16 cellular contexts compared by ENCODE assay signal in the genomic region with DNA sequence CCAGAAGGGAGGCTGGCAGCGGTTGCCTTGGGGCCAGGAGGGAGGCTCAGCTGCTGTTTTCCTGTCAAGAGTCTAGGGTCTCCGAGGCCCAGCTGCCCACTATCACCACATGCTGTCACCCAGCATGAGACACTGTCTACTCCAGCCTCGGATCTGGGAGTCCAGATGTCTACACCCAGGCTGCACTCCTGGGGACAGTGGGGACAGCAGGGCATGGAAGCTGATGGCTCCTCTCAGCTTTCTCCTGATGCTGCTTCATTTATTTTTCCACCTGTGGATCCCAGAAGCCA.
DNase-seq lines count a peak whose midpoint lies in the region; ATAC-seq lines count a peak whose summit lies in the region.
"Had no signal": no experiment of that assay in that cellular context is flagged by ENCODE, and none has a peak within 500 bp of the region (broad histone marks: within the 10 kb centered on the region; RNA-seq: fewer than 3 reads in every experiment).

No MANE protein-coding gene starts in this region.

- intact Hi-C loops in cardiac septum (cut with DNase I) (no loop called here), Right ventricle myocardium superior (cut with DNase I) (no loop called here)

- DNase-seq in cardiac septum (ENCODE audit: low spot score), result peak; percentile 62
- DNase-seq in Right ventricle myocardium superior, result no peak
- DNase-seq in mesenteric fat pad (ENCODE audit: low spot score), result peak; percentile 72
- DNase-seq in stimulated activated CD8-positive, alpha-beta memory T cell treated with anti-CD3 and anti-CD28 coated beads, Interleukin-4, amount 100 ng/mL, for 48 hours, result peak; percentile 2
- no peak for DNase-seq in germinal center (ENCODE audit: low spot score)
- no peak for DNase-seq in stimulated activated CD4-positive, alpha-beta T cell treated with anti-CD3 and anti-CD28 coated beads, Interleukin-1b, Interleukin-23, amount 100 ng/mL, for 48 hours
- DNase-seq: Caco-2; CD4-positive, CD25-positive, alpha-beta regulatory T cell; CD8-positive, alpha-beta T cell; DMS 273 treated with DMSO at 0.1 percent for 48 hours; DMS79; EL; GDM1; GM23248; H7; HCEC 1CT had no signal

- ATAC-seq in Right ventricle myocardium superior (ENCODE audit: poor library complexity), result no peak
- ATAC-seq: CD8-positive, alpha-beta T cell had no signal

Comparison
In these comparisons a context has a peak if more than half of its experiments do, and no peak if none do; other contexts are left out.
1. DNase-seq: peak in cardiac septum (single experiment), mesenteric fat pad (single experiment) and stimulated activated CD8-positive, alpha-beta memory T cell treated with anti-CD3 and anti-CD28 coated beads, Interleukin-4, amount 100 ng/mL, for 48 hours (single experiment); none in Right ventricle myocardium superior (single experiment), germinal center (single experiment) and stimulated activated CD4-positive, alpha-beta T cell treated with anti-CD3 and anti-CD28 coated beads, Interleukin-1b, Interleukin-23, amount 100 ng/mL, for 48 hours (single experiment).